20 cellular contexts compared by ENCODE assay signal in genomic region chr4:125849869-125850268, GRCh38.
DNase-seq lines count a peak whose midpoint lies in the region; ATAC-seq, FAIRE-seq and TF ChIP-seq lines count a peak whose summit lies in the region.
"Had no signal": no experiment of that assay in that cellular context is flagged by ENCODE, and none has a peak within 500 bp of the region (broad histone marks: within the 10 kb centered on the region; RNA-seq: fewer than 3 reads in every experiment).

No MANE protein-coding gene starts in this region.

- H4K20me1 ChIP-seq in IMR-90 (ENCODE audit: insufficient read depth, low read length), result no peaks in the 10 kb centered on the region
- H4K20me1 ChIP-seq: BLaER1 had no signal

- H3K27ac Mint-ChIP-seq in activated CD4-positive, alpha-beta memory T cell treated with anti-CD3 and anti-CD28 coated beads for 36 hours, result no peak overlapping the region
- H3K27ac Mint-ChIP-seq: stimulated activated memory B cell treated with anti-CD40 and anti-IgM and Interleukin-4, amounts not matched to agents 10 μg/mL and 1 μg/mL and 100 μg/mL, for 72 hours had no signal

- H3K18ac ChIP-seq in IMR-90 (ENCODE audit: low read depth, low read length), result no peak overlapping the region

- CTCF ChIA-PET in IMR-90 (lab: Yijun Ruan, JAX), result no interaction called here
- CTCF ChIA-PET in activated CD4-positive, alpha-beta memory T cell treated with anti-CD3 and anti-CD28 coated beads for 36 hours (lab: Charles Lee), result no interaction called here

- intact Hi-C loops in IMR-90 (cut with micrococcal nuclease) (no loop called here), cardiac septum (cut with DNase I) (no loop called here)
- intact Hi-C loops in activated CD4-positive, alpha-beta memory T cell treated with anti-CD3 and anti-CD28 coated beads for 36 hours (cut with micrococcal nuclease), result no loop called here

- no peaks in the 10 kb centered on the region for H3K4me1 ChIP-seq in IMR-90 (ENCODE audit: control insufficient read depth, insufficient read depth, low read length)
- H3K4me1 ChIP-seq: BLaER1, heart right ventricle, upper lobe of left lung had no signal

- H3K4ac ChIP-seq in IMR-90 (ENCODE audit: low read depth, low read length), result no peak overlapping the region

- no peak overlapping the region for H3K4me2 ChIP-seq in IMR-90 (ENCODE audit: low read depth, low read length)
- H3K4me2 ChIP-seq: BLaER1 had no signal

- H3K9me3 Mint-ChIP-seq in activated CD4-positive, alpha-beta memory T cell treated with anti-CD3 and anti-CD28 coated beads for 36 hours, result peaks cover 9% of the 10 kb centered on the region

- DNase-seq in AG09319 (ENCODE audit: extremely low read depth, low read depth) (peak; percentile 25), IMR-90 (peak; percentile 68), astrocyte of the cerebellum (ENCODE audit: low read depth) (peak; percentile 88), iris pigment epithelial cell (ENCODE audit: low read depth) (peak; percentile 77), cardiac septum (ENCODE audit: low spot score) (no peak), RCC 7860 (ENCODE audit: low spot score) (no peak)
- no peak for DNase-seq in activated CD4-positive, alpha-beta memory T cell treated with anti-CD3 and anti-CD28 coated beads for 36 hours
- DNase-seq: activated gamma-delta T cell; central memory CD4-positive, alpha-beta T cell; DMS153; GOT3; heart right ventricle; NCI-H1436; NCI-H2227 treated with DMSO at 0.1 percent for 48 hours; occipital lobe had no signal

- no peaks in the 10 kb centered on the region for H3K4me1 Mint-ChIP-seq in activated CD4-positive, alpha-beta memory T cell treated with anti-CD3 and anti-CD28 coated beads for 36 hours (ENCODE audit: low read depth)
- H3K4me1 Mint-ChIP-seq: stimulated activated memory B cell treated with anti-CD40 and anti-IgM and Interleukin-4, amounts not matched to agents 10 μg/mL and 1 μg/mL and 100 μg/mL, for 72 hours had no signal

- no peak overlapping the region for H2BK5ac ChIP-seq in IMR-90 (ENCODE audit: low read depth, low read length, poor library complexity, severe bottlenecking)

- no peak overlapping the region for H3K27ac ChIP-seq in IMR-90 (ENCODE audit: insufficient read depth, low read length)
- H3K27ac ChIP-seq: BLaER1, heart right ventricle, skin epidermis, upper lobe of left lung had no signal

- H3K27me3 ChIP-seq in IMR-90 (ENCODE audit: control insufficient read depth, insufficient read depth, low read length), result no peaks in the 10 kb centered on the region
- H3K27me3 ChIP-seq: BLaER1, heart right ventricle, upper lobe of left lung had no signal

- no peaks in the 10 kb centered on the region for H3K79me1 ChIP-seq in IMR-90 (ENCODE audit: low read depth in 1 of 2, low read length in 2 of 2)

- no peaks in the 10 kb centered on the region for H3K9me1 ChIP-seq in IMR-90 (ENCODE audit: insufficient read depth, low read length)

- H2BK120ac ChIP-seq in IMR-90 (ENCODE audit: low read depth, low read length), result no peak overlapping the region

- H4K8ac ChIP-seq in IMR-90 (ENCODE audit: low read depth in 2 of 2, low read length in 2 of 2), result no peak overlapping the region

- FAIRE-seq in RCC 7860 (lab: Jason Lieb, UNC), result no peak

- H3K4me3 ChIP-seq in IMR-90 (ENCODE audit: insufficient read depth, low read depth, low read length) (no peak overlapping the region), astrocyte of the cerebellum (ENCODE audit: low read depth, low read length) (no peak overlapping the region)
- H3K4me3 ChIP-seq: BLaER1, heart right ventricle, skin epidermis, upper lobe of left lung had no signal

- ATAC-seq in IMR-90 (ENCODE audit: low read depth) (peak; percentile 46; the same call in 1 of the 2 replicates), HG03521 (IDR thresholded peaks at IDR 0.05; ENCODE audit: unreplicated experiment) (no peak)
- ATAC-seq: heart right ventricle; stimulated activated memory B cell treated with anti-CD40 and anti-IgM and Interleukin-4, amounts not matched to agents 10 μg/mL and 1 μg/mL and 100 μg/mL, for 72 hours had no signal

- no TSS peak for BruUV-seq in IMR-90 (replicated peaks; lab: Mats Ljungman, UMichigan)

- H2BK20ac ChIP-seq in IMR-90 (ENCODE audit: low read depth, low read length), result no peak overlapping the region

- no peak overlapping the region for H2AFZ ChIP-seq in IMR-90 (replicated peaks; ENCODE audit: low read length, poor library complexity)

- in situ Hi-C loops in IMR-90 (cut with MboI; ENCODE audit: low sequenced_read_pairs), result no loop called here
- in situ Hi-C loops in astrocyte of the cerebellum (cut with HindIII; ENCODE audit: low sequenced_read_pairs), result no loop called here

- H3K9ac ChIP-seq in IMR-90 (ENCODE audit: low read depth, low read length), result no peak overlapping the region
- H3K9ac ChIP-seq: BLaER1 had no signal

- H3K36me3 Mint-ChIP-seq in activated CD4-positive, alpha-beta memory T cell treated with anti-CD3 and anti-CD28 coated beads for 36 hours, result no peaks in the 10 kb centered on the region
- H3K36me3 Mint-ChIP-seq: stimulated activated memory B cell treated with anti-CD40 and anti-IgM and Interleukin-4, amounts not matched to agents 10 μg/mL and 1 μg/mL and 100 μg/mL, for 72 hours had no signal

- no peak overlapping the region for H3K56ac ChIP-seq in IMR-90 (ENCODE audit: extremely low read depth, insufficient read depth, low read length)

- dilution Hi-C loops in IMR-90 (cut with HindIII; ENCODE audit: low sequenced_read_pairs, unreplicated experiment), result no loop called here

- no peak overlapping the region for H2AK5ac ChIP-seq in IMR-90 (ENCODE audit: low read depth, low read length)

- no peak overlapping the region for H3K4me3 Mint-ChIP-seq in activated CD4-positive, alpha-beta memory T cell treated with anti-CD3 and anti-CD28 coated beads for 36 hours
- H3K4me3 Mint-ChIP-seq: stimulated activated memory B cell treated with anti-CD40 and anti-IgM and Interleukin-4, amounts not matched to agents 10 μg/mL and 1 μg/mL and 100 μg/mL, for 72 hours had no signal

- H3K36me3 ChIP-seq in IMR-90 (ENCODE audit: control insufficient read depth, insufficient read depth, low read length), result no peaks in the 10 kb centered on the region
- H3K36me3 ChIP-seq: BLaER1, heart right ventricle, upper lobe of left lung had no signal

- no peak for TF ChIP-seq POLR2A in IMR-90 (IDR thresholded peaks at IDR 0.05; ENCODE audit: low read depth, low read length)

- no peaks in the 10 kb centered on the region for H3K9me3 ChIP-seq in IMR-90 (ENCODE audit: control insufficient read depth, insufficient read depth, low read length)
- H3K9me3 ChIP-seq: BLaER1, heart right ventricle, upper lobe of left lung had no signal

- no peak overlapping the region for H3K23ac ChIP-seq in IMR-90 (ENCODE audit: low read depth, low read length)

- TF ChIP-seq CTCF in AG09319 (IDR thresholded peaks at IDR 0.05; ENCODE audit: low read depth, low read length), result no peak
- no peak for TF ChIP-seq CTCF in IMR-90 (conservative IDR thresholded peaks at IDR 0.05; ENCODE audit: low read depth, low read length)
- no peak for TF ChIP-seq CTCF in astrocyte of the cerebellum (IDR thresholded peaks at IDR 0.05; ENCODE audit: low read depth, low read length, missing control alignments)

- no peak overlapping the region for H2AK9ac ChIP-seq in IMR-90 (replicated peaks; ENCODE audit: low read depth, low read length, poor library complexity)

- no peak overlapping the region for H2BK15ac ChIP-seq in IMR-90 (ENCODE audit: low read depth, low read length)

- no peak overlapping the region for H3K14ac ChIP-seq in IMR-90 (replicated peaks; ENCODE audit: low read depth, low read length)

- H4K91ac ChIP-seq in IMR-90 (ENCODE audit: insufficient read depth, low read depth, low read length), result no peak overlapping the region

- POLR2A ChIA-PET in IMR-90 (lab: Charles Lee; ENCODE audit: unreplicated experiment), result no interaction called here
- POLR2A ChIA-PET in activated CD4-positive, alpha-beta memory T cell treated with anti-CD3 and anti-CD28 coated beads for 36 hours (lab: Charles Lee), result no interaction called here

- H4K5ac ChIP-seq in IMR-90 (ENCODE audit: low read depth, low read length), result no peak overlapping the region

- TF ChIP-seq RAD21 in IMR-90 (IDR thresholded peaks at IDR 0.05; ENCODE audit: low read length), result no peak

- H3K27me3 Mint-ChIP-seq in activated CD4-positive, alpha-beta memory T cell treated with anti-CD3 and anti-CD28 coated beads for 36 hours, result no peaks in the 10 kb centered on the region
- H3K27me3 Mint-ChIP-seq: stimulated activated memory B cell treated with anti-CD40 and anti-IgM and Interleukin-4, amounts not matched to agents 10 μg/mL and 1 μg/mL and 100 μg/mL, for 72 hours had no signal

TF ChIP-seq in IMR-90, 13 proteins besides CTCF, POLR2A, EP300 and RAD21:
- TF ChIP-seq NFE2L2 (IDR thresholded peaks at IDR 0.05; ENCODE audit: low read depth, low read length), result peak; percentile 84
- TF ChIP-seq USF2 (IDR thresholded peaks at IDR 0.05; ENCODE audit: low read depth, low read length), result no peak
- TF ChIP-seq MAFK (IDR thresholded peaks at IDR 0.05; ENCODE audit: low read depth, low read length), result no peak
TF ChIP-seq in IMR-90: peak in this region for 1.

Comparison
In these comparisons a context has a peak if more than half of its experiments do, and no peak if none do; other contexts are left out.
1. DNase-seq: peak in AG09319 (single experiment), IMR-90 (single experiment), astrocyte of the cerebellum (single experiment) and iris pigment epithelial cell (single experiment); none in cardiac septum (single experiment), activated CD4-positive, alpha-beta memory T cell treated with anti-CD3 and anti-CD28 coated beads for 36 hours (single experiment) and RCC 7860 (single experiment).